In genomic region chr6:28124971-28125353, GRCh38 we compare ENCODE assay signal across 8 cellular contexts. TPM values are rescaled to one million over a fixed set of nuclear protein-coding genes. Genes with fewer than 3 reads are reported as not detected.
DNase-seq lines count a peak whose midpoint lies in the region; ATAC-seq, FAIRE-seq and TF ChIP-seq lines count a peak whose summit lies in the region.

No MANE protein-coding gene starts in this region.

- H3K4me2 ChIP-seq in DOHH2 (ENCODE audit: low read length), result peak overlapping the region; percentile 83

- DNase-seq in bronchial epithelial cell (ENCODE audit: low read depth), result no peak
- DNase-seq in NCI-H2227 (lab: John Stamatoyannopoulos, UW; ENCODE audit: unreplicated experiment), result no peak
- DNase-seq in NCI-H446 (lab: John Stamatoyannopoulos, UW), result no peak
- DNase-seq in NCI-H1436 (lab: John Stamatoyannopoulos, UW), result no peak

- H3K27ac ChIP-seq in DOHH2 (ENCODE audit: low read depth, low read length) (peak overlapping the region; percentile 16), muscle layer of duodenum (ENCODE audit: low read length) (peak overlapping the region; percentile 67)

- H3K9me2 ChIP-seq in DOHH2 (replicated peaks; ENCODE audit: control insufficient read depth, low read length), result no peaks in the 10 kb centered on the region

- TF ChIP-seq CTCF in DOHH2 (IDR thresholded peaks at IDR 0.05; ENCODE audit: low read depth, low read length, poor library complexity, severe bottlenecking) (no peak), bronchial epithelial cell (IDR thresholded peaks at IDR 0.05; ENCODE audit: insufficient read depth, low read length, severe bottlenecking) (no peak)

- peaks cover 74% of the 10 kb centered on the region for H3K36me3 ChIP-seq in DOHH2 (ENCODE audit: control insufficient read depth, low read length)
- peaks cover 1% of the 10 kb centered on the region for H3K36me3 ChIP-seq in bronchial epithelial cell (ENCODE audit: control insufficient read depth, insufficient read depth, low read length)
- peaks cover 9 to 21% of the 10 kb centered on the region in 2 donors for H3K36me3 ChIP-seq in muscle layer of duodenum (ENCODE audit: control insufficient read depth in 1 of 2, insufficient read depth in 2 of 2, low read length in 2 of 2)

- no peaks in the 10 kb centered on the region for H4K20me1 ChIP-seq in DOHH2 (ENCODE audit: control insufficient read depth, insufficient read depth, low read depth, low read length)

- peaks cover 68% of the 10 kb centered on the region for H3K79me2 ChIP-seq in DOHH2 (ENCODE audit: control insufficient read depth, low read length)

- no peak for FAIRE-seq in bronchial epithelial cell (lab: Jason Lieb, UNC)

- H3K27me3 ChIP-seq in DOHH2 (ENCODE audit: control insufficient read depth, low read length) (no peaks in the 10 kb centered on the region), bronchial epithelial cell (ENCODE audit: control insufficient read depth, insufficient read depth, low read length) (no peaks in the 10 kb centered on the region), muscle layer of duodenum (ENCODE audit: low read depth, low read length) (no peaks in the 10 kb centered on the region)

- peak; percentile 9 for ATAC-seq in HG03439 (IDR thresholded peaks at IDR 0.05; ENCODE audit: unreplicated experiment)
- ATAC-seq in HG03108 (IDR thresholded peaks at IDR 0.05; ENCODE audit: unreplicated experiment), result no peak

- peak overlapping the region; percentile 80 for H3K4me3 ChIP-seq in DOHH2 (ENCODE audit: low read length)
- H3K4me3 ChIP-seq in bronchial epithelial cell (ENCODE audit: low read depth, low read length), result peak overlapping the region; percentile 66
- peak overlapping the region; percentile 84 to 86 for H3K4me3 ChIP-seq in muscle layer of duodenum (ENCODE audit: low read depth in 1 of 2, low read length in 2 of 2)

- peaks cover 5% of the 10 kb centered on the region; the same call in 1 of the 2 replicates for H3F3A ChIP-seq in DOHH2 (ENCODE audit: control insufficient read depth, insufficient read depth)

- H3K9me3 ChIP-seq in DOHH2 (ENCODE audit: control insufficient read depth, insufficient read depth, low read length) (no peaks in the 10 kb centered on the region), muscle layer of duodenum (ENCODE audit: control insufficient read depth in 1 of 2, low read length in 2 of 2) (no peaks in the 10 kb centered on the region)

- peaks cover 30% of the 10 kb centered on the region for H3K4me1 ChIP-seq in DOHH2 (ENCODE audit: control insufficient read depth, low read length)
- peaks cover 0 to 20% of the 10 kb centered on the region in 2 donors for H3K4me1 ChIP-seq in muscle layer of duodenum (ENCODE audit: control insufficient read depth in 1 of 2, insufficient read depth in 2 of 2, low read length in 2 of 2)

RNA-seq across cellular contexts. Expression of gene ZSCAN16, which starts 0.6 kb away (rescaled TPM):
- total RNA-seq in bronchial epithelial cell, result 9.5 and 11.1 TPM in 2 replicates

RNA-seq across cellular contexts. Expression of gene ZKSCAN8, which starts 16.7 kb away (rescaled TPM):
- total RNA-seq in bronchial epithelial cell, result 6.4 and 9.7 TPM in 2 replicates

RNA-seq across cellular contexts. Expression of gene ZNF165, which starts 44.6 kb away (rescaled TPM):
- 2.6 and 4.7 TPM in 2 replicates for total RNA-seq in bronchial epithelial cell
